16 cellular contexts compared by ENCODE assay signal in genomic region chr1:77100870-77101269, GRCh38.
DNase-seq lines count a peak whose midpoint lies in the region; FAIRE-seq and TF ChIP-seq lines count a peak whose summit lies in the region.
"Had no signal": no experiment of that assay in that cellular context is flagged by ENCODE, and none has a peak within 500 bp of the region (broad histone marks: within the 10 kb centered on the region; RNA-seq: fewer than 3 reads in every experiment).

No MANE protein-coding gene starts in this region.

- TF ChIP-seq CTCF in AG10803 (conservative IDR thresholded peaks at IDR 0.05; ENCODE audit: low read length) (no peak), astrocyte (IDR thresholded peaks at IDR 0.05; ENCODE audit: insufficient read depth, low read depth, low read length) (no peak), A673 (conservative IDR thresholded peaks at IDR 0.05; ENCODE audit: low read depth, low read length) (no peak)

- DNase-seq in AG10803 (ENCODE audit: low read depth) (peak; percentile 33), HS-5 (ENCODE audit: low read depth) (peak; percentile 2), astrocyte (ENCODE audit: low read depth) (peak; percentile 32), iris pigment epithelial cell (ENCODE audit: low read depth) (peak; percentile 42), NCI-H2171 (lab: John Stamatoyannopoulos, UW) (no peak), mucosa of gallbladder (ENCODE audit: low spot score) (no peak), COLO829 (ENCODE audit: low spot score) (no peak), A673 (ENCODE audit: low spot score) (no peak)
- DNase-seq: Caco-2, DMS153, NCI-H1417 treated with DMSO at 0.1 percent for 48 hours, NCI-H1930, NCI-H510A, Peyer's patch, SHP77 had no signal

- H3K4me3 ChIP-seq in AG10803 (ENCODE audit: low read length), result no peak overlapping the region
- H3K4me3 ChIP-seq in astrocyte (ENCODE audit: insufficient read depth, low read depth, low read length), result no peak overlapping the region
- no peak overlapping the region for H3K4me3 ChIP-seq in A673 (ENCODE audit: low read depth, low read length, poor library complexity, severe bottlenecking)
- H3K4me3 ChIP-seq: K562, Peyer's patch had no signal

- H3K4me1 ChIP-seq in astrocyte (ENCODE audit: insufficient read depth, low read length) (no peaks in the 10 kb centered on the region), A673 (ENCODE audit: insufficient read depth, low read length, poor library complexity, severe bottlenecking) (no peaks in the 10 kb centered on the region)
- H3K4me1 ChIP-seq: Caco-2, Peyer's patch had no signal

- no peaks in the 10 kb centered on the region for H3K79me2 ChIP-seq in astrocyte (ENCODE audit: insufficient read depth, low read length)

- intact Hi-C loops in A673 (cut with micrococcal nuclease; ENCODE audit: unreplicated experiment), result no loop called here

- H3K27ac Mint-ChIP-seq in astrocyte (ENCODE audit: unreplicated experiment), result no peak overlapping the region

- no peak overlapping the region for H3K27ac ChIP-seq in astrocyte (ENCODE audit: low read depth, low read length)
- H3K27ac ChIP-seq in A673 (ENCODE audit: low read depth, low read length, poor library complexity, severe bottlenecking), result no peak overlapping the region
- H3K27ac ChIP-seq: Peyer's patch had no signal

- H3K27me3 ChIP-seq in astrocyte (ENCODE audit: insufficient read depth, low read length) (no peaks in the 10 kb centered on the region), A673 (replicated peaks; ENCODE audit: insufficient read depth, low read depth, low read length, poor library complexity) (no peaks in the 10 kb centered on the region)
- H3K27me3 ChIP-seq: Peyer's patch had no signal

- no peak overlapping the region for H3K4me2 ChIP-seq in astrocyte (ENCODE audit: low read length)

- CTCF ChIA-PET in A673 (lab: Charles Lee), result no interaction called here

- H3K36me3 ChIP-seq in astrocyte (ENCODE audit: insufficient read depth, low read length), result no peaks in the 10 kb centered on the region
- H3K36me3 ChIP-seq in A673 (ENCODE audit: insufficient read depth, low read length, poor library complexity, severe bottlenecking), result no peaks in the 10 kb centered on the region
- H3K36me3 ChIP-seq: Peyer's patch had no signal

- no peak overlapping the region for H3K4me3 Mint-ChIP-seq in astrocyte (ENCODE audit: unreplicated experiment)

- POLR2A ChIA-PET in A673 (lab: Charles Lee; ENCODE audit: low non-redundant PET), result no interaction called here

- H4K20me1 ChIP-seq in astrocyte (ENCODE audit: insufficient read depth, low read length), result no peaks in the 10 kb centered on the region

- peak; percentile 75 for FAIRE-seq in astrocyte (lab: Jason Lieb, UNC)
- FAIRE-seq: K562 had no signal

- H3K36me3 Mint-ChIP-seq in astrocyte (ENCODE audit: low read depth, unreplicated experiment), result no peaks in the 10 kb centered on the region

- H3K4me1 Mint-ChIP-seq in astrocyte (ENCODE audit: low read depth, unreplicated experiment), result no peaks in the 10 kb centered on the region

- no TSS peak for BruUV-seq in A673 (replicated peaks; lab: Mats Ljungman, UMichigan)

- no peaks in the 10 kb centered on the region for H3K27me3 Mint-ChIP-seq in astrocyte (ENCODE audit: low read depth, unreplicated experiment)

- H3K9me3 ChIP-seq in astrocyte (ENCODE audit: insufficient read depth, low read depth, low read length), result no peaks in the 10 kb centered on the region
- no peaks in the 10 kb centered on the region for H3K9me3 ChIP-seq in A673 (ENCODE audit: low read depth, low read length, poor library complexity, severe bottlenecking)
- H3K9me3 ChIP-seq: Caco-2, Peyer's patch had no signal

- H3K9me3 Mint-ChIP-seq in astrocyte (ENCODE audit: unreplicated experiment), result no peaks in the 10 kb centered on the region

- no peak overlapping the region for H2AFZ ChIP-seq in astrocyte (ENCODE audit: low read depth, low read length)

- H3K9ac ChIP-seq in astrocyte (ENCODE audit: low read length), result no peak overlapping the region

Comparison
In these comparisons a context has a peak if more than half of its experiments do, and no peak if none do; other contexts are left out.
1. DNase-seq: peak in AG10803 (single experiment), HS-5 (single experiment), astrocyte (single experiment) and iris pigment epithelial cell (single experiment); none in NCI-H2171 (single experiment), mucosa of gallbladder (single experiment), COLO829 (single experiment) and A673 (single experiment).